ENCODE assay signal across 8 cellular contexts in the genomic region with DNA sequence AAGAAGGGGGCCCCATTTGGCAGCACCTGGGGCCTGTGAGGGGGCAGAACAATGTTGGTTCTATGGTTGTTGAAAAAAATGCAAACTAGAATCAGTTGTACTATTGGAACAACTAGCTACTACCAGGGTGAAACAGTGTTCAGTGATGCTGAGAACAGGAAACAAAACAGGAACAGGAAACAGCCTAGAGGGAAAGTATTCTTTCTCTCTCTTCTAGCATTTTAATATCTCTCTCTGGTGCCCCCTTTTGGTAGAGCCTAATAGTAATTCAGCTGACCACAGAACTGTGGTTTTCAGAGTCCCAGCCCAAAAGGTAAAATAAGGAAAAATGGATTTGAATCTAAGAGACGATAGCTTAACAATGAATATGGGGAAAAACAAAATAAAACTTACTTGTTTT.
DNase-seq lines count a peak whose midpoint lies in the region; ATAC-seq and TF ChIP-seq lines count a peak whose summit lies in the region.

No MANE protein-coding gene starts in this region.

- no TSS peak for BruUV-seq in A673 (replicated peaks; lab: Mats Ljungman, UMichigan)

- H3K27me3 ChIP-seq in A673 (replicated peaks; ENCODE audit: insufficient read depth, low read depth, low read length, poor library complexity) = no peaks in the 10 kb centered on the region
- no peaks in the 10 kb centered on the region for H3K27me3 ChIP-seq in spleen (replicated peaks in 1 of 7)

- DNase-seq in A673 (ENCODE audit: low spot score) = peak; percentile 28
- DNase-seq in HuH-7 (ENCODE audit: low spot score) = peak; percentile 0
- peak; percentile 56 for DNase-seq in choroid plexus epithelial cell (ENCODE audit: low read depth)
- DNase-seq in retina = no peak
- no peak for DNase-seq in inferior parietal cortex (ENCODE audit: extremely low spot score)
- no peak for DNase-seq in spleen
- DNase-seq in cerebellum (ENCODE audit: low spot score) = no peak

- TF ChIP-seq POLR2A in spleen (IDR thresholded peaks at IDR 0.05) = no peak

- H3K36me3 ChIP-seq in A673 (ENCODE audit: insufficient read depth, low read length, poor library complexity, severe bottlenecking) (no peaks in the 10 kb centered on the region), spleen (no peaks in the 10 kb centered on the region)

- intact Hi-C loops in A673 (cut with micrococcal nuclease; ENCODE audit: unreplicated experiment) = loop anchor here (10.0 kb wide), 1 partner anchor 549 kb away; no protein-coding TSS in a partner anchor
- intact Hi-C loops in spleen (cut with DNase I; ENCODE audit: low total_unique reads) = no loop called here

- H3K27ac ChIP-seq in A673 (ENCODE audit: low read depth, low read length, poor library complexity, severe bottlenecking) (no peak overlapping the region), spleen (no peak overlapping the region)

- H3K4me3 ChIP-seq in A673 (ENCODE audit: low read depth, low read length, poor library complexity, severe bottlenecking) (no peak overlapping the region), choroid plexus epithelial cell (ENCODE audit: low read depth, low read length) (no peak overlapping the region), spleen (no peak overlapping the region)

- CTCF ChIA-PET in A673 (lab: Charles Lee) = interaction anchor here (0.6 kb wide), 1 partner anchor 1390 kb away, joined by 5 read pairs; no protein-coding TSS in a partner anchor

- 83 to 96% (median 89%) methylated on average over 1 of the region's 1 CpG for WGBS in spleen, 5 donors

- TF ChIP-seq CTCF in A673 (conservative IDR thresholded peaks at IDR 0.05; ENCODE audit: low read depth, low read length) (peak; percentile 52), choroid plexus epithelial cell (conservative IDR thresholded peaks at IDR 0.05; ENCODE audit: low read depth, low read length) (peak; percentile 61), spleen (IDR thresholded peaks at IDR 0.05 in 8 of 11, conservative IDR thresholded peaks at IDR 0.05 in 3 of 11) (peak in 2 of 11 experiments; percentile 18 to 36)

- ATAC-seq in GM18873 (IDR thresholded peaks at IDR 0.05; ENCODE audit: low FRiP score, unreplicated experiment) = peak; percentile 61

- H3K9me3 ChIP-seq in A673 (ENCODE audit: low read depth, low read length, poor library complexity, severe bottlenecking) = no peaks in the 10 kb centered on the region
- H3K9me3 ChIP-seq in spleen = peaks cover 0 to 50% (median 29%) of the 10 kb centered on the region in 8 donors

- H3K4me1 ChIP-seq in A673 (ENCODE audit: insufficient read depth, low read length, poor library complexity, severe bottlenecking) = no peaks in the 10 kb centered on the region
- no peaks in the 10 kb centered on the region for H3K4me1 ChIP-seq in spleen

- POLR2A ChIA-PET in A673 (lab: Charles Lee; ENCODE audit: low non-redundant PET) = no interaction called here

Comparison
In these comparisons a context has a peak if more than half of its experiments do, and no peak if none do; other contexts are left out.
1. DNase-seq: peak in A673 (single experiment), HuH-7 (single experiment) and choroid plexus epithelial cell (single experiment); none in retina (single experiment), inferior parietal cortex (single experiment), spleen (single experiment) and cerebellum (single experiment).